In the genomic region with DNA sequence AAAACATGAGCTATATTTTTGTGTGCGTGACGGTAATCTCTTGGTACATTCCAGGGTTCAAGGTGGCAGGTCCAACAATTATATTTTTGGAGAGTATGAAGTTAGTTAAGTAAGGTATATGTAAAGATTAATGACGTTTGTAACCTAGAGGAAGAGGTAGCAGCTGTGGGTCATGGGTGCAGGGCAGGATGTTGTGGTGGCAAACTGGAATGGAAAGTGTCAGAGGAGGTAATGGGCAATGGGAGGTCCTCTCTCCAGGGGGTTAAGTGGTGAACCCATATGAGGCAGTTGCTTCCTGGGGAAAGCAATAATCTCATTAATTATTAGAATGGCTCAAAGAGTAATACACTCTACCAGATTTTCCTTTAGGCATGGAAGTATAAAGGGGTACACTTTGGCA, we compare ENCODE assay signal across 9 cellular contexts. TPM values are rescaled to one million over a fixed set of nuclear protein-coding genes. Genes with fewer than 3 reads are reported as not detected.
DNase-seq lines count a peak whose midpoint lies in the region; ATAC-seq and TF ChIP-seq lines count a peak whose summit lies in the region.
"Had no signal": no experiment of that assay in that cellular context is flagged by ENCODE, and none has a peak within 500 bp of the region (broad histone marks: within the 10 kb centered on the region; RNA-seq: fewer than 3 reads in every experiment).

No MANE protein-coding gene starts in this region.

- peak; percentile 8 for DNase-seq in activated T-cell treated with anti-CD3 and anti-CD28 coated beads for 1 hour (ENCODE audit: low read depth)
- no peak for DNase-seq in activated T-cell treated with anti-CD3 and anti-CD28 coated beads, Interleukin-2, amount 50 U/mL, for 48 hours
- peak; percentile 67 for DNase-seq in activated CD4-positive, alpha-beta memory T cell treated with anti-CD3 and anti-CD28 coated beads for 36 hours
- DNase-seq in superior temporal gyrus (ENCODE audit: extremely low spot score), result no peak
- DNase-seq in NCI-H2196 (lab: John Stamatoyannopoulos, UW; ENCODE audit: unreplicated experiment), result no peak
- no peak for DNase-seq in glutamatergic neuron

- POLR2A ChIA-PET in activated CD4-positive, alpha-beta memory T cell treated with anti-CD3 and anti-CD28 coated beads for 36 hours (lab: Charles Lee), result no interaction called here

- H3K36me3 Mint-ChIP-seq in activated CD4-positive, alpha-beta memory T cell treated with anti-CD3 and anti-CD28 coated beads for 36 hours, result peaks cover 22% of the 10 kb centered on the region
- H3K36me3 Mint-ChIP-seq in stimulated activated memory B cell treated with anti-CD40 and anti-IgM and Interleukin-4, amounts not matched to agents 10 μg/mL and 1 μg/mL and 100 μg/mL, for 72 hours, result peaks cover 29% of the 10 kb centered on the region
- peaks cover 45% of the 10 kb centered on the region for H3K36me3 Mint-ChIP-seq in glutamatergic neuron (ENCODE audit: unreplicated experiment)

- no peaks in the 10 kb centered on the region for H3K27me3 Mint-ChIP-seq in activated CD4-positive, alpha-beta memory T cell treated with anti-CD3 and anti-CD28 coated beads for 36 hours
- no peaks in the 10 kb centered on the region for H3K27me3 Mint-ChIP-seq in stimulated activated memory B cell treated with anti-CD40 and anti-IgM and Interleukin-4, amounts not matched to agents 10 μg/mL and 1 μg/mL and 100 μg/mL, for 72 hours
- H3K27me3 Mint-ChIP-seq in glutamatergic neuron (ENCODE audit: unreplicated experiment), result no peaks in the 10 kb centered on the region

- H3K4me1 Mint-ChIP-seq in activated CD4-positive, alpha-beta memory T cell treated with anti-CD3 and anti-CD28 coated beads for 36 hours (ENCODE audit: low read depth), result peaks cover 30% of the 10 kb centered on the region
- peaks cover 28% of the 10 kb centered on the region for H3K4me1 Mint-ChIP-seq in stimulated activated memory B cell treated with anti-CD40 and anti-IgM and Interleukin-4, amounts not matched to agents 10 μg/mL and 1 μg/mL and 100 μg/mL, for 72 hours
- no peaks in the 10 kb centered on the region for H3K4me1 Mint-ChIP-seq in glutamatergic neuron (ENCODE audit: low read depth, unreplicated experiment)

- no peak overlapping the region for H3K4me3 Mint-ChIP-seq in activated CD4-positive, alpha-beta memory T cell treated with anti-CD3 and anti-CD28 coated beads for 36 hours
- H3K4me3 Mint-ChIP-seq in stimulated activated memory B cell treated with anti-CD40 and anti-IgM and Interleukin-4, amounts not matched to agents 10 μg/mL and 1 μg/mL and 100 μg/mL, for 72 hours, result peak overlapping the region; percentile 0
- no peak overlapping the region for H3K4me3 Mint-ChIP-seq in glutamatergic neuron (ENCODE audit: unreplicated experiment)

- peaks cover 34% of the 10 kb centered on the region for H3K9me3 Mint-ChIP-seq in activated CD4-positive, alpha-beta memory T cell treated with anti-CD3 and anti-CD28 coated beads for 36 hours
- H3K9me3 Mint-ChIP-seq in stimulated activated memory B cell treated with anti-CD40 and anti-IgM and Interleukin-4, amounts not matched to agents 10 μg/mL and 1 μg/mL and 100 μg/mL, for 72 hours, result peaks cover 27% of the 10 kb centered on the region
- peaks cover 6% of the 10 kb centered on the region for H3K9me3 Mint-ChIP-seq in glutamatergic neuron (ENCODE audit: unreplicated experiment)

- intact Hi-C loops in activated CD4-positive, alpha-beta memory T cell treated with anti-CD3 and anti-CD28 coated beads for 36 hours (cut with micrococcal nuclease), result no loop called here

- CTCF ChIA-PET in activated CD4-positive, alpha-beta memory T cell treated with anti-CD3 and anti-CD28 coated beads for 36 hours (lab: Charles Lee), result interaction anchor here (0.9 to 1.1 kb wide), 3 partner anchors 113 to 205 kb away, joined by 3 to 5 read pairs (median 3); no protein-coding TSS in a partner anchor

- peak overlapping the region; percentile 9 for H3K27ac Mint-ChIP-seq in activated CD4-positive, alpha-beta memory T cell treated with anti-CD3 and anti-CD28 coated beads for 36 hours
- H3K27ac Mint-ChIP-seq in stimulated activated memory B cell treated with anti-CD40 and anti-IgM and Interleukin-4, amounts not matched to agents 10 μg/mL and 1 μg/mL and 100 μg/mL, for 72 hours, result peak overlapping the region; percentile 64
- no peak overlapping the region for H3K27ac Mint-ChIP-seq in glutamatergic neuron (ENCODE audit: unreplicated experiment)

- ATAC-seq in HG03139 (IDR thresholded peaks at IDR 0.05; ENCODE audit: unreplicated experiment), result peak; percentile 89
- ATAC-seq in stimulated activated memory B cell treated with anti-CD40 and anti-IgM and Interleukin-4, amounts not matched to agents 10 μg/mL and 1 μg/mL and 100 μg/mL, for 72 hours, result peak; percentile 85

- no peak for TF ChIP-seq CTCF in glutamatergic neuron (IDR thresholded peaks at IDR 0.05; ENCODE audit: partially characterized antibody, unreplicated experiment)

RNA-seq across cellular contexts. Expression of a gene that starts 1.0 kb away (rescaled TPM):
- total RNA-seq in activated CD4-positive, alpha-beta memory T cell treated with anti-CD3 and anti-CD28 coated beads for 36 hours, result not detected
- not detected for total RNA-seq in glutamatergic neuron (ENCODE audit: unreplicated experiment)
- total RNA-seq: dermis microvascular lymphatic vessel endothelial cell had no signal

Comparison
In these comparisons a context has a peak if more than half of its experiments do, and no peak if none do; other contexts are left out.
1. DNase-seq: peak in activated T-cell treated with anti-CD3 and anti-CD28 coated beads for 1 hour (single experiment) and activated CD4-positive, alpha-beta memory T cell treated with anti-CD3 and anti-CD28 coated beads for 36 hours (single experiment); none in activated T-cell treated with anti-CD3 and anti-CD28 coated beads, Interleukin-2, amount 50 U/mL, for 48 hours (0 of 2), superior temporal gyrus (single experiment), NCI-H2196 (single experiment) and glutamatergic neuron (single experiment).